ENCODE assay signal across 20 cellular contexts in genomic region chrX:22314692-22315091, GRCh38. TPM values are rescaled to one million over a fixed set of nuclear protein-coding genes. Genes with fewer than 3 reads are reported as not detected.
DNase-seq lines count a peak whose midpoint lies in the region; ATAC-seq and TF ChIP-seq lines count a peak whose summit lies in the region.
"Had no signal": no experiment of that assay in that cellular context is flagged by ENCODE, and none has a peak within 500 bp of the region (broad histone marks: within the 10 kb centered on the region; RNA-seq: fewer than 3 reads in every experiment).

No MANE protein-coding gene starts in this region.

- H3K4me3 Mint-ChIP-seq in H9, result no peak overlapping the region
- H3K4me3 Mint-ChIP-seq: immature natural killer cell; stimulated activated memory B cell treated with anti-CD40 and anti-IgM and Interleukin-4, amounts not matched to agents 10 μg/mL and 1 μg/mL and 100 μg/mL, for 72 hours; T-helper 1 cell treated with Interleukin-12 subunit alpha and Interleukin-12 subunit beta and Interleukin-4 antibody, amounts not matched to agents 30 μg/mL and 1 μg/mL, for 36 hours had no signal

- H2BK12ac ChIP-seq in H9 (ENCODE audit: insufficient read length, low read depth, low read length), result no peak overlapping the region

- no peaks in the 10 kb centered on the region for H3K36me3 Mint-ChIP-seq in H9 (ENCODE audit: insufficient read depth in 1 of 3, low read depth in 3 of 3)
- H3K36me3 Mint-ChIP-seq: immature natural killer cell; stimulated activated memory B cell treated with anti-CD40 and anti-IgM and Interleukin-4, amounts not matched to agents 10 μg/mL and 1 μg/mL and 100 μg/mL, for 72 hours had no signal

- no peak overlapping the region for H3K18ac ChIP-seq in H9 (ENCODE audit: insufficient read length, low read depth, low read length)

- H3K56ac ChIP-seq in H9 (ENCODE audit: insufficient read length, low read depth, low read length), result no peak overlapping the region

- no peaks in the 10 kb centered on the region for H3K23me2 ChIP-seq in H9 (ENCODE audit: insufficient read length, low read depth, low read length, poor library complexity, severe bottlenecking)

- peak overlapping the region; percentile 31 to 99 (median 90); a peak in 6 of 7 replicates for H3K27ac Mint-ChIP-seq in H9
- H3K27ac Mint-ChIP-seq: immature natural killer cell; stimulated activated memory B cell treated with anti-CD40 and anti-IgM and Interleukin-4, amounts not matched to agents 10 μg/mL and 1 μg/mL and 100 μg/mL, for 72 hours; T-helper 1 cell treated with Interleukin-12 subunit alpha and Interleukin-12 subunit beta and Interleukin-4 antibody, amounts not matched to agents 30 μg/mL and 1 μg/mL, for 36 hours had no signal

- H2BK5ac ChIP-seq in H9 (ENCODE audit: insufficient read length, low read length), result no peak overlapping the region

- H2BK15ac ChIP-seq in H9 (ENCODE audit: low read depth, low read length), result no peak overlapping the region

- no peak overlapping the region for H3T11ph ChIP-seq in H9 (ENCODE audit: low read length)

- no peak overlapping the region for H3K4ac ChIP-seq in H9 (ENCODE audit: low read depth, low read length)

- no peaks in the 10 kb centered on the region for H3K79me1 ChIP-seq in H9 (ENCODE audit: insufficient read depth, low read depth, low read length, poor library complexity, severe bottlenecking)

- H4K5ac ChIP-seq in H9 (ENCODE audit: insufficient read length, low read depth, low read length), result no peak overlapping the region

- H2AFZ ChIP-seq in H9 (ENCODE audit: low read length), result no peak overlapping the region

- no peak overlapping the region for H4K91ac ChIP-seq in H9 (ENCODE audit: insufficient read length, low read depth, low read length)

- no peak overlapping the region for H3K23ac ChIP-seq in H9 (ENCODE audit: insufficient read length, low read depth, low read length)

- H3K27ac ChIP-seq in H9 (ENCODE audit: insufficient read length, low read depth, low read length), result peak overlapping the region; percentile 50
- H3K27ac ChIP-seq: epithelial cell of prostate, uterus had no signal

- peaks cover 20 to 23% of the 10 kb centered on the region in 2 experiments for H3K4me1 Mint-ChIP-seq in H9
- H3K4me1 Mint-ChIP-seq: immature natural killer cell; stimulated activated memory B cell treated with anti-CD40 and anti-IgM and Interleukin-4, amounts not matched to agents 10 μg/mL and 1 μg/mL and 100 μg/mL, for 72 hours had no signal

- H3K27me3 Mint-ChIP-seq in H9 (ENCODE audit: low read depth), result no peaks in the 10 kb centered on the region

- H4K8ac ChIP-seq in H9 (replicated peaks; ENCODE audit: insufficient read length, low read depth, low read length), result no peak overlapping the region

- H3K14ac ChIP-seq in H9 (ENCODE audit: insufficient read depth, low read length), result no peak overlapping the region

- no peaks in the 10 kb centered on the region for H4K20me1 ChIP-seq in H9 (ENCODE audit: control insufficient read depth, insufficient read depth, insufficient read length)

- H3K27me3 ChIP-seq in H9 (ENCODE audit: insufficient read depth, low read length), result no peaks in the 10 kb centered on the region
- H3K27me3 ChIP-seq: uterus had no signal

- H3K4me2 ChIP-seq in H9 (ENCODE audit: insufficient read depth, insufficient read length, low read length), result no peak overlapping the region

- WGBS in H9 (ENCODE audit: extremely low coverage, insufficient read length, low lambda C conversion rate), result no CpG with 5 or more reads among the region's 2 CpGs

- DNase-seq in A172 (ENCODE audit: low spot score) (peak; percentile 84), H9 (peak; percentile 65), SK-N-DZ (ENCODE audit: low spot score) (peak; percentile 1), foreskin melanocyte (peak; percentile 42)
- DNase-seq in activated CD4-positive, alpha-beta T cell treated with anti-CD3 and anti-CD28 coated beads, Interleukin-2, amount 50 U/mL, for 4 hours, result no peak
- DNase-seq in activated naive CD4-positive, alpha-beta T cell treated with anti-CD3 and anti-CD28 coated beads, Interleukin-2, amount 50 U/mL, for 16 hours, result no peak
- DNase-seq: activated effector memory CD4-positive, alpha-beta T cell treated with Interleukin-2 at 50 U/mL for 16 hours; DMS79; immature natural killer cell; NCI-H2081 treated with DMSO at 0.1 percent for 48 hours; stimulated activated CD4-positive, alpha-beta T cell treated with anti-CD3 and anti-CD28 coated beads, Interleukin-2, amount 100 ng/mL, for 48 hours had no signal

- ATAC-seq in GM19463 (IDR thresholded peaks at IDR 0.05; ENCODE audit: unreplicated experiment), result no peak
- ATAC-seq in HG02885 (IDR thresholded peaks at IDR 0.05; ENCODE audit: poor library complexity, unreplicated experiment), result no peak
- ATAC-seq: stimulated activated memory B cell treated with anti-CD40 and anti-IgM and Interleukin-4, amounts not matched to agents 10 μg/mL and 1 μg/mL and 100 μg/mL, for 72 hours had no signal

- H2AK5ac ChIP-seq in H9 (ENCODE audit: insufficient read length, low read length), result no peak overlapping the region

- peaks cover 3 to 18% of the 10 kb centered on the region in 2 experiments; a peak in 4 of 5 replicates for H3K9me3 Mint-ChIP-seq in H9
- H3K9me3 Mint-ChIP-seq: stimulated activated memory B cell treated with anti-CD40 and anti-IgM and Interleukin-4, amounts not matched to agents 10 μg/mL and 1 μg/mL and 100 μg/mL, for 72 hours; T-helper 1 cell treated with Interleukin-12 subunit alpha and Interleukin-12 subunit beta and Interleukin-4 antibody, amounts not matched to agents 30 μg/mL and 1 μg/mL, for 36 hours had no signal

- peaks cover 5% of the 10 kb centered on the region; the same call in 1 of the 2 replicates for H3K4me1 ChIP-seq in H9 (ENCODE audit: insufficient read depth, low read length)
- H3K4me1 ChIP-seq: uterus had no signal

- no peak for TF ChIP-seq CTCF in H9 (conservative IDR thresholded peaks at IDR 0.05)

- no peak overlapping the region for H3K9ac ChIP-seq in H9 (ENCODE audit: extremely low read depth, insufficient read length, low read length)

- H2BK120ac ChIP-seq in H9 (ENCODE audit: low read depth, low read length, poor library complexity, severe bottlenecking), result no peak overlapping the region

- H3K9me3 ChIP-seq in H9 (ENCODE audit: control insufficient read depth, low read depth, low read length), result no peaks in the 10 kb centered on the region
- H3K9me3 ChIP-seq: uterus had no signal

- H2BK20ac ChIP-seq in H9 (ENCODE audit: low read depth, low read length, poor library complexity, severe bottlenecking), result no peak overlapping the region

- no peaks in the 10 kb centered on the region for H3K79me2 ChIP-seq in H9 (ENCODE audit: insufficient read depth, low read length)

RNA-seq across cellular contexts. Expression of gene CBLL2, which starts 42.0 kb away (rescaled TPM):
- total RNA-seq in A172 (2014; rRNA removed; shearing (Covaris generic)), result not detected in 2 replicates
- total RNA-seq in H9 (2021), result not detected in 2 replicates
- not detected in 2 replicates for polyA plus RNA-seq in SK-N-DZ (2014; cell fraction: cytosol; rRNA removed)
- not detected in 2 replicates for polyA plus RNA-seq in SK-N-DZ (2014; cell fraction: nucleus; rRNA removed)
- total RNA-seq: cardiac septum, mucosa of gallbladder, renal cortical epithelial cell had no signal
- polyA plus RNA-seq: immature natural killer cell had no signal

Comparison
In these comparisons a context has a peak if more than half of its experiments do, and no peak if none do; other contexts are left out.
1. DNase-seq: peak in A172 (single experiment), H9 (single experiment), SK-N-DZ (single experiment) and foreskin melanocyte (single experiment); none in activated CD4-positive, alpha-beta T cell treated with anti-CD3 and anti-CD28 coated beads, Interleukin-2, amount 50 U/mL, for 4 hours (0 of 2) and activated naive CD4-positive, alpha-beta T cell treated with anti-CD3 and anti-CD28 coated beads, Interleukin-2, amount 50 U/mL, for 16 hours (single experiment).